In genomic region chr9:94802795-94803194, GRCh38 we compare ENCODE assay signal across 8 cellular contexts.
DNase-seq lines count a peak whose midpoint lies in the region; ATAC-seq and TF ChIP-seq lines count a peak whose summit lies in the region.

No MANE protein-coding gene starts in this region.

- H3F3A ChIP-seq in OCI-LY1 (ENCODE audit: insufficient read depth, low read length): no peaks in the 10 kb centered on the region

- peak overlapping the region; percentile 64 for H3K9ac ChIP-seq in OCI-LY1 (ENCODE audit: low read length)

- in situ Hi-C loops in ACHN (cut with HindIII; ENCODE audit: low pct_ligation_motif_present, low pct_unique_long_range_greater_than_20kb, low sequenced_read_pairs) (no loop called here), G401 (cut with HindIII; ENCODE audit: low sequenced_read_pairs) (loop anchor here (5.0 kb wide), 1 partner anchor 75 kb away; no protein-coding TSS in a partner anchor)

- H3K27ac ChIP-seq in OCI-LY1 (ENCODE audit: low read depth, low read length, poor library complexity, severe bottlenecking): peak overlapping the region; percentile 99
- peak overlapping the region; percentile 71 to 89 (median 79) for H3K27ac ChIP-seq in esophagus squamous epithelium

- H3K9me2 ChIP-seq in OCI-LY1 (ENCODE audit: low read depth, low read length): no peaks in the 10 kb centered on the region

- peak; percentile 63 for ATAC-seq in GM21723 (IDR thresholded peaks at IDR 0.05; ENCODE audit: unreplicated experiment)

- H2AFZ ChIP-seq in OCI-LY1 (ENCODE audit: low read length): no peak overlapping the region

- DNase-seq in EH (ENCODE audit: low read depth): peak; percentile 84
- DNase-seq in esophagus squamous epithelium (lab: John Stamatoyannopoulos, UW): no peak
- DNase-seq in ACHN: no peak
- no peak for DNase-seq in G401 (ENCODE audit: low spot score)
- no peak for DNase-seq in NCI-H69 (lab: John Stamatoyannopoulos, UW)
- no peak for DNase-seq in NCI-H1092 (lab: John Stamatoyannopoulos, UW)

- intact Hi-C loops in esophagus squamous epithelium (cut with DNase I): no loop called here

- peak overlapping the region; percentile 45 for H3K4me2 ChIP-seq in OCI-LY1 (ENCODE audit: low read length)

- H3K36me3 ChIP-seq in OCI-LY1 (ENCODE audit: insufficient read depth, low read length) (peaks cover 9% of the 10 kb centered on the region; the same call in 1 of the 2 replicates), esophagus squamous epithelium (no peaks in the 10 kb centered on the region)

- H3K4me3 ChIP-seq in OCI-LY1 (ENCODE audit: low read depth, low read length, poor library complexity, severe bottlenecking) (peak overlapping the region; percentile 23), esophagus squamous epithelium (no peak overlapping the region)

- WGBS in esophagus squamous epithelium, 2 donors: 19 to 33% methylated on average over 2 to 3 of the region's 3 CpGs

- TF ChIP-seq CTCF in OCI-LY1 (IDR thresholded peaks at IDR 0.05; ENCODE audit: low read length): no peak
- no peak for TF ChIP-seq CTCF in esophagus squamous epithelium (IDR thresholded peaks at IDR 0.05)

- no peaks in the 10 kb centered on the region for H4K20me1 ChIP-seq in OCI-LY1 (ENCODE audit: insufficient read depth, low read length)

- no peaks in the 10 kb centered on the region for H3K9me3 ChIP-seq in OCI-LY1 (ENCODE audit: low read length)
- no peaks in the 10 kb centered on the region for H3K9me3 ChIP-seq in esophagus squamous epithelium

- no peaks in the 10 kb centered on the region for H3K27me3 ChIP-seq in OCI-LY1 (ENCODE audit: insufficient read depth, low read length)
- no peaks in the 10 kb centered on the region for H3K27me3 ChIP-seq in esophagus squamous epithelium

- TF ChIP-seq POLR2A in esophagus squamous epithelium (IDR thresholded peaks at IDR 0.05): no peak

- H3K79me2 ChIP-seq in OCI-LY1 (ENCODE audit: insufficient read depth, low read length): no peaks in the 10 kb centered on the region

- peaks cover 100% of the 10 kb centered on the region for H3K4me1 ChIP-seq in OCI-LY1 (ENCODE audit: insufficient read depth, low read length, severe bottlenecking)
- peaks cover 25 to 100% (median 82%) of the 10 kb centered on the region in 3 donors for H3K4me1 ChIP-seq in esophagus squamous epithelium
